In the genomic region with DNA sequence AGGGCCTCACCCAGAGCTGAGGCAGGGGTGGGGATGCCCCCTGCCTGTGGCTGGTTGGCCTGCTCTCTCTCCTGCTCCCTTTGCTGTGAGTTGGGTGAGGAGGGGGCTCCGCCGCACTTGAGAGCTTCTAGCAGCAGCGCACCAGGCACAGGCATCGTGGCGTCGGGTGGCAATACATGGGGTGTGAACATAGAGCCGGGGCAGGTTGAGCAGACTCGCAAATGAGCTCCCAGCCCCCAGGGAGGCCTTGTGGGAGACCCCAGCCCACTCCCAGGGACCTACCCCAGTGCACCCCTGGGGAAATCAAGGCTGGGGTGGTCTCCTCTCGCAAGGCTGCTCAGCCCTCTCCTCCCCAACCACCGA, we compare ENCODE assay signal across 26 cellular contexts.
"Had no signal": no experiment of that assay in that cellular context is flagged by ENCODE, and none has a peak within 500 bp of the region (broad histone marks: within the 10 kb centered on the region; RNA-seq: fewer than 3 reads in every experiment).

No MANE protein-coding gene starts in this region.

- H3K9me3 ChIP-seq: stomach, suprapubic skin, testis, thoracic aorta, thyroid gland, tibial artery, tibial nerve, transverse colon, upper lobe of left lung, uterus, vagina had no signal

- H3K4me1 ChIP-seq: testis, tibial artery, tibial nerve, upper lobe of left lung, uterus, vagina had no signal

- H3K27ac ChIP-seq: stomach, suprapubic skin, testis, thoracic aorta, thyroid gland, tibial artery, tibial nerve, transverse colon, upper lobe of left lung, uterus, vagina had no signal

- DNase-seq: stimulated activated CD4-positive, alpha-beta T cell treated with anti-CD3 and anti-CD28 coated beads, Interleukin-2, amount 100 ng/mL, for 48 hours; stimulated activated CD4-positive, alpha-beta T cell treated with anti-CD3 and anti-CD28 coated beads, Interleukin-4, amount 100 ng/mL, for 1 hour; stimulated activated CD4-positive, alpha-beta T cell treated with anti-CD3 and anti-CD28 coated beads, Interleukin-4, amount 100 ng/mL, for 24 hours; stimulated activated CD4-positive, alpha-beta T cell treated with anti-CD3 and anti-CD28 coated beads, Interleukin-4, amount 100 ng/mL, for 4 hours; stimulated activated CD8-positive, alpha-beta memory T cell treated with anti-CD3 and anti-CD28 coated beads, Interleukin-4, amount 100 ng/mL, for 48 hours; stimulated activated naive B cell treated with anti-CD40 and anti-IgM and Interleukin-4, amounts not matched to agents 10 μg/mL and 1 μg/mL and 100 μg/mL, for 72 hours; stimulated activated naive CD4-positive, alpha-beta T cell; stimulated activated naive CD4-positive, alpha-beta T cell treated with Interleukin-2 at 50 U/mL for 16 hours; stimulated activated naive CD8-positive, alpha-beta T cell treated with anti-CD3 and anti-CD28 coated beads, Interleukin-15, amount 100 ng/mL, for 72 hours; stimulated activated naive CD8-positive, alpha-beta T cell treated with anti-CD3 and anti-CD28 coated beads, Interleukin-15, Interleukin-2, amounts not matched to agents 100 U/mL and 50 U/mL, for 24 hours; stomach; substantia nigra; testis; thyroid gland; tibial artery; transverse colon; trophoblast cell; uterus had no signal

- H3K4me3 ChIP-seq: stomach, suprapubic skin, testis, thoracic aorta, thyroid gland, tibial artery, tibial nerve, transverse colon, upper lobe of left lung, uterus, vagina had no signal

- FAIRE-seq: urothelium cell line had no signal

- ATAC-seq: stimulated activated effector memory CD8-positive, alpha-beta T cell treated with anti-CD3 and anti-CD28 coated beads, Interleukin-12 subunit alpha, Interleukin-12 subunit beta, amount 100 ng/mL, for 72 hours; stimulated activated memory B cell treated with anti-CD40 and anti-IgM and Interleukin-4, amounts not matched to agents 10 μg/mL and 1 μg/mL and 100 μg/mL, for 72 hours; stimulated activated naive B cell treated with anti-CD40 and anti-IgM and Interleukin-4, amounts not matched to agents 10 μg/mL and 1 μg/mL and 100 μg/mL, for 72 hours; stimulated activated naive CD8-positive, alpha-beta T cell treated with anti-CD3 and anti-CD28 coated beads, Interleukin-15, amount 100 ng/mL, for 72 hours had no signal

- H3K27me3 ChIP-seq: testis, thyroid gland, transverse colon, upper lobe of left lung, uterus, vagina had no signal

- H3K36me3 ChIP-seq: stomach, suprapubic skin, thoracic aorta, thyroid gland, tibial artery, tibial nerve, transverse colon, upper lobe of left lung, uterus, vagina had no signal
